In genomic region chr4:6782147-6782845, GRCh38 we compare ENCODE assay signal across 1 cellular context.
TF ChIP-seq lines count a peak whose summit lies in the region.

TSS of gene KIAA0232 (plus strand) at chr4:6782727. CDS start at chr4:6824454, 41,727 bp downstream.

TF ChIP-seq in SK-N-SH, 30 proteins besides CTCF, POLR2A, EP300 and RAD21 (continued from another document):
- TF ChIP-seq RCOR1 (IDR thresholded peaks at IDR 0.05; ENCODE audit: low read length) (peak; percentile 44; the same call in 1 of the 2 replicates), TAF1 (IDR thresholded peaks at IDR 0.05; ENCODE audit: borderline replicate concordance, low read depth, low read length) (peak; percentile 70), FOXJ3 (CRISPR knock-in tag; IDR thresholded peaks at IDR 0.05) (no peak), TCF12 (IDR thresholded peaks at IDR 0.05) (0 out of 2 replicates have a peak, but pooled peaks have one; percentile 5), MXI1 (IDR thresholded peaks at IDR 0.05; ENCODE audit: low read depth, low read length) (peak; percentile 34; the same call in 1 of the 2 replicates), SIN3A (IDR thresholded peaks at IDR 0.05; ENCODE audit: borderline replicate concordance, low read depth, low read length) (0 out of 2 replicates have a peak, but pooled peaks have one; percentile 79)
- TF ChIP-seq, protein P1, sequence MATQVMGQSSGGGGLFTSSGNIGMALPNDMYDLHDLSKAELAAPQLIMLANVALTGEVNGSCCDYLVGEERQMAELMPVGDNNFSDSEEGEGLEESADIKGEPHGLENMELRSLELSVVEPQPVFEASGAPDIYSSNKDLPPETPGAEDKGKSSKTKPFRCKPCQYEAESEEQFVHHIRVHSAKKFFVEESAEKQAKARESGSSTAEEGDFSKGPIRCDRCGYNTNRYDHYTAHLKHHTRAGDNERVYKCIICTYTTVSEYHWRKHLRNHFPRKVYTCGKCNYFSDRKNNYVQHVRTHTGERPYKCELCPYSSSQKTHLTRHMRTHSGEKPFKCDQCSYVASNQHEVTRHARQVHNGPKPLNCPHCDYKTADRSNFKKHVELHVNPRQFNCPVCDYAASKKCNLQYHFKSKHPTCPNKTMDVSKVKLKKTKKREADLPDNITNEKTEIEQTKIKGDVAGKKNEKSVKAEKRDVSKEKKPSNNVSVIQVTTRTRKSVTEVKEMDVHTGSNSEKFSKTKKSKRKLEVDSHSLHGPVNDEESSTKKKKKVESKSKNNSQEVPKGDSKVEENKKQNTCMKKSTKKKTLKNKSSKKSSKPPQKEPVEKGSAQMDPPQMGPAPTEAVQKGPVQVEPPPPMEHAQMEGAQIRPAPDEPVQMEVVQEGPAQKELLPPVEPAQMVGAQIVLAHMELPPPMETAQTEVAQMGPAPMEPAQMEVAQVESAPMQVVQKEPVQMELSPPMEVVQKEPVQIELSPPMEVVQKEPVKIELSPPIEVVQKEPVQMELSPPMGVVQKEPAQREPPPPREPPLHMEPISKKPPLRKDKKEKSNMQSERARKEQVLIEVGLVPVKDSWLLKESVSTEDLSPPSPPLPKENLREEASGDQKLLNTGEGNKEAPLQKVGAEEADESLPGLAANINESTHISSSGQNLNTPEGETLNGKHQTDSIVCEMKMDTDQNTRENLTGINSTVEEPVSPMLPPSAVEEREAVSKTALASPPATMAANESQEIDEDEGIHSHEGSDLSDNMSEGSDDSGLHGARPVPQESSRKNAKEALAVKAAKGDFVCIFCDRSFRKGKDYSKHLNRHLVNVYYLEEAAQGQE (IDR thresholded peaks at IDR 0.05; ENCODE audit: low read depth, low read length) = no peak
